Comparison of ENCODE assay signal across 22 cellular contexts in genomic region chr14:74622257-74622656, GRCh38.
"Had no signal": no experiment of that assay in that cellular context is flagged by ENCODE, and none has a peak within 500 bp of the region (broad histone marks: within the 10 kb centered on the region; RNA-seq: fewer than 3 reads in every experiment).

No MANE protein-coding gene starts in this region.

- H3K36me3 Mint-ChIP-seq: activated CD4-positive, alpha-beta memory T cell treated with anti-CD3 and anti-CD28 coated beads for 36 hours; mesothelial cell of epicardium; naive thymus-derived CD8-positive, alpha-beta T cell; stimulated activated memory B cell treated with anti-CD40 and anti-IgM and Interleukin-4, amounts not matched to agents 10 μg/mL and 1 μg/mL and 100 μg/mL, for 72 hours had no signal

- H3K27ac ChIP-seq: lower lobe of right lung, ovary, psoas muscle, suprapubic skin, tibial nerve had no signal

- FAIRE-seq: kidney, urothelium cell line had no signal

- H3K27me3 Mint-ChIP-seq: activated CD4-positive, alpha-beta memory T cell treated with anti-CD3 and anti-CD28 coated beads for 36 hours; naive thymus-derived CD8-positive, alpha-beta T cell; stimulated activated memory B cell treated with anti-CD40 and anti-IgM and Interleukin-4, amounts not matched to agents 10 μg/mL and 1 μg/mL and 100 μg/mL, for 72 hours; T-helper 17 cell had no signal

- ATAC-seq: heart right ventricle; lower lobe of right lung; naive thymus-derived CD8-positive, alpha-beta T cell; psoas muscle; stimulated activated memory B cell treated with anti-CD40 and anti-IgM and Interleukin-4, amounts not matched to agents 10 μg/mL and 1 μg/mL and 100 μg/mL, for 72 hours; T-helper 17 cell had no signal

- H3K4me3 Mint-ChIP-seq: activated CD4-positive, alpha-beta memory T cell treated with anti-CD3 and anti-CD28 coated beads for 36 hours; activated naive CD4-positive, alpha-beta T cell treated with anti-CD3 and anti-CD28 coated beads for 36 hours; mesothelial cell of epicardium; stimulated activated memory B cell treated with anti-CD40 and anti-IgM and Interleukin-4, amounts not matched to agents 10 μg/mL and 1 μg/mL and 100 μg/mL, for 72 hours; T-helper 17 cell had no signal

- H3K4me3 ChIP-seq: heart right ventricle, lower lobe of right lung, ovary, psoas muscle, right atrium auricular region, stomach, suprapubic skin, tibial nerve had no signal

- H3K4me1 ChIP-seq: psoas muscle had no signal

- H3K27me3 ChIP-seq: heart right ventricle, ovary, right atrium auricular region, suprapubic skin, tibial nerve had no signal

- H3K9me3 Mint-ChIP-seq: activated CD4-positive, alpha-beta memory T cell treated with anti-CD3 and anti-CD28 coated beads for 36 hours; activated naive CD4-positive, alpha-beta T cell treated with anti-CD3 and anti-CD28 coated beads for 36 hours; mesothelial cell of epicardium; naive thymus-derived CD8-positive, alpha-beta T cell; stimulated activated memory B cell treated with anti-CD40 and anti-IgM and Interleukin-4, amounts not matched to agents 10 μg/mL and 1 μg/mL and 100 μg/mL, for 72 hours had no signal

- H3K27ac Mint-ChIP-seq: activated CD4-positive, alpha-beta memory T cell treated with anti-CD3 and anti-CD28 coated beads for 36 hours; activated naive CD4-positive, alpha-beta T cell treated with anti-CD3 and anti-CD28 coated beads for 36 hours; mesothelial cell of epicardium; stimulated activated memory B cell treated with anti-CD40 and anti-IgM and Interleukin-4, amounts not matched to agents 10 μg/mL and 1 μg/mL and 100 μg/mL, for 72 hours; T-helper 17 cell had no signal

- H3K36me3 ChIP-seq: heart right ventricle, lower lobe of right lung, ovary, right atrium auricular region, stomach, suprapubic skin, tibial nerve had no signal

- H3K9me3 ChIP-seq: heart right ventricle, lower lobe of right lung, ovary, psoas muscle, right atrium auricular region, stomach, suprapubic skin, tibial nerve had no signal

- DNase-seq: activated CD4-positive, alpha-beta memory T cell treated with anti-CD3 and anti-CD28 coated beads for 36 hours; activated CD4-positive, alpha-beta T cell treated with anti-CD3 and anti-CD28 coated beads for 48 hours; activated CD4-positive, CD25-positive, alpha-beta regulatory T cell; activated naive CD4-positive, alpha-beta T cell treated with anti-CD3 and anti-CD28 coated beads for 36 hours; activated T-cell treated with anti-CD3 and anti-CD28 coated beads, Interleukin-2, amount 50 U/mL, for 48 hours; cortex of kidney; erythroblast; heart right ventricle; kidney; lower lobe of right lung; naive thymus-derived CD8-positive, alpha-beta T cell; ovary; psoas muscle; stimulated activated CD4-positive, alpha-beta T cell treated with anti-CD3 and anti-CD28 coated beads, Interleukin-1b, Interleukin-23, amount 100 ng/mL, for 48 hours; stomach; T-helper 17 cell had no signal
